Comparison of ENCODE assay signal across 1 cellular context in genomic region chr6:85594197-85594930, GRCh38.
TF ChIP-seq lines count a peak whose summit lies in the region.

No MANE protein-coding gene starts in this region.

TF ChIP-seq in HepG2, 621 proteins besides CTCF, POLR2A, EP300 and RAD21 (continued from another document):
- 0 out of 2 replicates have a peak, but pooled peaks have one; percentile 27 for TF ChIP-seq ZBTB1 (CRISPR knock-in tag; IDR thresholded peaks at IDR 0.05; ENCODE audit: borderline replicate concordance)
- no peak for TF ChIP-seq THAP7 (CRISPR knock-in tag; IDR thresholded peaks at IDR 0.05)
- TF ChIP-seq NFKB2 (CRISPR knock-in tag; IDR thresholded peaks at IDR 0.05; ENCODE audit: borderline replicate concordance), result 0 out of 2 replicates have a peak, but pooled peaks have one; percentile 3
- TF ChIP-seq THRA (CRISPR knock-in tag; IDR thresholded peaks at IDR 0.05; ENCODE audit: borderline replicate concordance), result 0 out of 2 replicates have a peak, but pooled peaks have one; percentile 7
- TF ChIP-seq NFRKB (IDR thresholded peaks at IDR 0.05), result no peak
- peak; percentile 78; the same call in 1 of the 2 replicates for TF ChIP-seq ZFP91 (CRISPR knock-in tag; IDR thresholded peaks at IDR 0.05; ENCODE audit: borderline replicate concordance)
- 0 out of 2 replicates have a peak, but pooled peaks have one; percentile 1 for TF ChIP-seq CREB1 (IDR thresholded peaks at IDR 0.05)
- no peak for TF ChIP-seq CREB1 (CRISPR knock-in tag; IDR thresholded peaks at IDR 0.05)
- TF ChIP-seq CBX5 (CRISPR knock-in tag; IDR thresholded peaks at IDR 0.05; ENCODE audit: borderline replicate concordance), result no peak
- peak; percentile 62 for TF ChIP-seq AGO1 (IDR thresholded peaks at IDR 0.05; ENCODE audit: low read depth, low read length, poor library complexity, severe bottlenecking)
- TF ChIP-seq PATZ1 (CRISPR knock-in tag; IDR thresholded peaks at IDR 0.05), result 0 out of 2 replicates have a peak, but pooled peaks have one; percentile 14
- peak; percentile 19; the same call in 1 of the 2 replicates for TF ChIP-seq ARID4A (CRISPR knock-in tag; IDR thresholded peaks at IDR 0.05; ENCODE audit: borderline replicate concordance)
- peak; percentile 46; the same call in 1 of the 2 replicates for TF ChIP-seq ISX (CRISPR knock-in tag; conservative IDR thresholded peaks at IDR 0.05)
- TF ChIP-seq ZNF713 (CRISPR knock-in tag; IDR thresholded peaks at IDR 0.05), result no peak
- TF ChIP-seq LCORL (IDR thresholded peaks at IDR 0.05), result no peak
- peak; percentile 7; the same call in 1 of the 2 replicates for TF ChIP-seq LCORL (CRISPR knock-in tag; IDR thresholded peaks at IDR 0.05)
- no peak for TF ChIP-seq ZNF891 (CRISPR knock-in tag; IDR thresholded peaks at IDR 0.05)
- TF ChIP-seq ZNF792 (CRISPR knock-in tag; IDR thresholded peaks at IDR 0.05), result 0 out of 2 replicates have a peak, but pooled peaks have one; percentile 5
- TF ChIP-seq NR2F6 (IDR thresholded peaks at IDR 0.05), result no peak
- no peak for TF ChIP-seq NR2F6 (CRISPR knock-in tag; IDR thresholded peaks at IDR 0.05)
- TF ChIP-seq MXD4 (CRISPR knock-in tag; IDR thresholded peaks at IDR 0.05), result peak; percentile 13; the same call in 1 of the 2 replicates
- 0 out of 2 replicates have a peak, but pooled peaks have one; percentile 78 for TF ChIP-seq U2AF2 (IDR thresholded peaks at IDR 0.05; ENCODE audit: low read depth, low read length)
- TF ChIP-seq JUN (CRISPR knock-in tag; IDR thresholded peaks at IDR 0.05), result peak; percentile 8; the same call in 1 of the 2 replicates
- TF ChIP-seq KLF11 (CRISPR knock-in tag; IDR thresholded peaks at IDR 0.05), result peak; percentile 5; the same call in 1 of the 2 replicates
- no peak for TF ChIP-seq SOX13 (IDR thresholded peaks at IDR 0.05)
- TF ChIP-seq SOX13 (CRISPR knock-in tag; conservative IDR thresholded peaks at IDR 0.05 in 1 of 2, IDR thresholded peaks at IDR 0.05 in 1 of 2), result peak in 1 of 2 experiments; percentile 63; a peak in 1 of 4 replicates
- TF ChIP-seq TP53 (CRISPR knock-in tag; conservative IDR thresholded peaks at IDR 0.05), result no peak
- no peak for TF ChIP-seq ATF7 (IDR thresholded peaks at IDR 0.05)
- 0 out of 2 replicates have a peak, but pooled peaks have one; percentile 3 for TF ChIP-seq ATF7 (CRISPR knock-in tag; IDR thresholded peaks at IDR 0.05)
- 0 out of 2 replicates have a peak, but pooled peaks have one; percentile 3 for TF ChIP-seq MYNN (CRISPR knock-in tag; IDR thresholded peaks at IDR 0.05; ENCODE audit: low read depth)
- 0 out of 2 replicates have a peak, but pooled peaks have one; percentile 31 for TF ChIP-seq HMG20B (CRISPR knock-in tag; conservative IDR thresholded peaks at IDR 0.05)
- 0 out of 2 replicates have a peak, but pooled peaks have one; percentile 17 for TF ChIP-seq RNF219 (CRISPR knock-in tag; IDR thresholded peaks at IDR 0.05)
- peak; percentile 61 for TF ChIP-seq SRSF1 (optimal IDR thresholded peaks at IDR 0.05; ENCODE audit: low read depth, low read length)
- TF ChIP-seq ZNF772 (CRISPR knock-in tag; IDR thresholded peaks at IDR 0.05), result 0 out of 2 replicates have a peak, but pooled peaks have one; percentile 12
- TF ChIP-seq PCBP1 (IDR thresholded peaks at IDR 0.05; ENCODE audit: borderline replicate concordance, low read depth, low read length), result 0 out of 2 replicates have a peak, but pooled peaks have one; percentile 77
- TF ChIP-seq POLR2G (IDR thresholded peaks at IDR 0.05; ENCODE audit: low read depth, low read length), result peak; percentile 13; the same call in 1 of the 2 replicates
- peak; percentile 6; the same call in 1 of the 2 replicates for TF ChIP-seq SAP130 (CRISPR knock-in tag; IDR thresholded peaks at IDR 0.05; ENCODE audit: low read depth)
- no peak for TF ChIP-seq TOPORS (CRISPR knock-in tag; IDR thresholded peaks at IDR 0.05)
- 0 out of 2 replicates have a peak, but pooled peaks have one; percentile 6 for TF ChIP-seq ZNF546 (CRISPR knock-in tag; conservative IDR thresholded peaks at IDR 0.05)
- peak; percentile 15 for TF ChIP-seq AGO2 (optimal IDR thresholded peaks at IDR 0.05; ENCODE audit: low read depth, low read length)
- peak; percentile 35; the same call in 1 of the 2 replicates for TF ChIP-seq ZMAT3 (CRISPR knock-in tag; conservative IDR thresholded peaks at IDR 0.05)
- peak; percentile 23 for TF ChIP-seq YY1 (IDR thresholded peaks at IDR 0.05; ENCODE audit: insufficient read depth, insufficient replicate concordance, low read depth, low read length)
- TF ChIP-seq KDM2A (CRISPR knock-in tag; IDR thresholded peaks at IDR 0.05; ENCODE audit: borderline replicate concordance, low read depth), result peak; percentile 12; the same call in 1 of the 2 replicates
- 0 out of 2 replicates have a peak, but pooled peaks have one; percentile 6 for TF ChIP-seq NCOA2 (CRISPR knock-in tag; IDR thresholded peaks at IDR 0.05)
- TF ChIP-seq TGIF2 (CRISPR knock-in tag; IDR thresholded peaks at IDR 0.05), result no peak
- TF ChIP-seq RBM39 (IDR thresholded peaks at IDR 0.05; ENCODE audit: low read depth, low read length, poor library complexity, severe bottlenecking), result peak; percentile 38
